In genomic region chr4:184385705-184386141, GRCh38 we compare ENCODE assay signal across 8 cellular contexts.
A peak's percentile ranks its signal among the peaks of the same experiment; 100 is the strongest.
DNase-seq lines count a peak whose midpoint lies in the region; ATAC-seq and TF ChIP-seq lines count a peak whose summit lies in the region.

No MANE protein-coding gene starts in this region.

- H3K4me1 Mint-ChIP-seq in WTC11 (peaks cover 89% of the 10 kb centered on the region), nephron progenitor cell (peaks cover 61% of the 10 kb centered on the region)
- peaks cover 49% of the 10 kb centered on the region for H3K4me1 Mint-ChIP-seq in stimulated activated effector memory CD8-positive, alpha-beta T cell treated with anti-CD3 and anti-CD28 coated beads, Interleukin-12 subunit alpha, Interleukin-12 subunit beta, amount 100 ng/mL, for 72 hours

- POLR2A ChIA-PET in WTC11 (lab: Charles Lee) = no interaction called here

- H3K27me3 Mint-ChIP-seq in WTC11 (ENCODE audit: low read depth) (no peaks in the 10 kb centered on the region), nephron progenitor cell (ENCODE audit: low read depth, poor library complexity) (peaks cover 11% of the 10 kb centered on the region)

- CTCF ChIA-PET in WTC11 (lab: Charles Lee) = interaction anchor here (0.7 to 1.6 kb wide), 3 partner anchors 38 to 122 kb away, joined by 3 to 8 read pairs (median 3); no protein-coding TSS in a partner anchor

- H3K27me3 ChIP-seq in iPS DF 6.9 (ENCODE audit: control insufficient read depth, insufficient read depth, low read length) = no peaks in the 10 kb centered on the region

- peak; percentile 6 for ATAC-seq in WTC11
- ATAC-seq in stimulated activated effector memory CD8-positive, alpha-beta T cell treated with anti-CD3 and anti-CD28 coated beads, Interleukin-12 subunit alpha, Interleukin-12 subunit beta, amount 100 ng/mL, for 72 hours = no peak
- no peak for ATAC-seq in HG03571 (IDR thresholded peaks at IDR 0.05; ENCODE audit: unreplicated experiment)
- ATAC-seq in HG02973 (IDR thresholded peaks at IDR 0.05; ENCODE audit: unreplicated experiment) = no peak

- H3K9me3 Mint-ChIP-seq in WTC11 = no peaks in the 10 kb centered on the region
- H3K9me3 Mint-ChIP-seq in stimulated activated effector memory CD8-positive, alpha-beta T cell treated with anti-CD3 and anti-CD28 coated beads, Interleukin-12 subunit alpha, Interleukin-12 subunit beta, amount 100 ng/mL, for 72 hours = no peaks in the 10 kb centered on the region
- no peaks in the 10 kb centered on the region for H3K9me3 Mint-ChIP-seq in nephron progenitor cell

- H3K36me3 Mint-ChIP-seq in WTC11 = peaks cover 13% of the 10 kb centered on the region
- peaks cover 47% of the 10 kb centered on the region for H3K36me3 Mint-ChIP-seq in stimulated activated effector memory CD8-positive, alpha-beta T cell treated with anti-CD3 and anti-CD28 coated beads, Interleukin-12 subunit alpha, Interleukin-12 subunit beta, amount 100 ng/mL, for 72 hours
- peaks cover 38% of the 10 kb centered on the region for H3K36me3 Mint-ChIP-seq in nephron progenitor cell (ENCODE audit: low read depth)

- no peak overlapping the region for H3K4me3 ChIP-seq in iPS DF 6.9 (ENCODE audit: low read length)

- H3K4me3 Mint-ChIP-seq in WTC11 = 0 out of 2 replicates have a peak overlapping the region, but pooled peaks have one; percentile 32
- no peak overlapping the region for H3K4me3 Mint-ChIP-seq in stimulated activated effector memory CD8-positive, alpha-beta T cell treated with anti-CD3 and anti-CD28 coated beads, Interleukin-12 subunit alpha, Interleukin-12 subunit beta, amount 100 ng/mL, for 72 hours
- no peak overlapping the region for H3K4me3 Mint-ChIP-seq in nephron progenitor cell

- H3K36me3 ChIP-seq in KOPT-K1 (ENCODE audit: insufficient read depth, low read length) (peaks cover 37% of the 10 kb centered on the region), iPS DF 6.9 (ENCODE audit: control insufficient read depth, insufficient read depth, low read length) (no peaks in the 10 kb centered on the region)

- H3K9me3 ChIP-seq in KOPT-K1 (ENCODE audit: insufficient read depth, low read length, poor library complexity, severe bottlenecking) = no peaks in the 10 kb centered on the region
- no peaks in the 10 kb centered on the region for H3K9me3 ChIP-seq in iPS DF 6.9 (ENCODE audit: control insufficient read depth, insufficient read depth, low read length)

- TF ChIP-seq CTCF in WTC11 (IDR thresholded peaks at IDR 0.05) = no peak
- no peak for TF ChIP-seq CTCF in nephron progenitor cell (IDR thresholded peaks at IDR 0.05)

- peaks cover 21% of the 10 kb centered on the region for H3K4me1 ChIP-seq in iPS DF 6.9 (ENCODE audit: control insufficient read depth, insufficient read depth, low read length)

- peak overlapping the region; percentile 87 for H3K27ac ChIP-seq in KOPT-K1 (ENCODE audit: low read depth, low read length, poor library complexity, severe bottlenecking)
- H3K27ac ChIP-seq in iPS DF 6.9 (ENCODE audit: low read length) = peak overlapping the region; percentile 33

- H3K27ac Mint-ChIP-seq in WTC11 (peak overlapping the region; percentile 99), nephron progenitor cell (no peak overlapping the region)
- H3K27ac Mint-ChIP-seq in stimulated activated effector memory CD8-positive, alpha-beta T cell treated with anti-CD3 and anti-CD28 coated beads, Interleukin-12 subunit alpha, Interleukin-12 subunit beta, amount 100 ng/mL, for 72 hours = peak overlapping the region; percentile 67

- WGBS in iPS DF 6.9 (ENCODE audit: insufficient coverage, insufficient read length) = no CpG with 5 or more reads among the region's 6 CpGs

- DNase-seq in WTC11 (ENCODE audit: low spot score) = no peak
- DNase-seq in iPS DF 6.9 (ENCODE audit: low read depth, low spot score) = no peak
- DNase-seq in stimulated activated effector memory CD8-positive, alpha-beta T cell treated with anti-CD3 and anti-CD28 coated beads, Interleukin-12 subunit alpha, Interleukin-12 subunit beta, amount 100 ng/mL, for 72 hours (ENCODE audit: low spot score in 2 of 2) = no peak
- no peak for DNase-seq in nephron progenitor cell
- no peak for DNase-seq in ureter (ENCODE audit: low spot score)

TF ChIP-seq in WTC11, 78 proteins besides CTCF, POLR2A, EP300 and RAD21:
- TF ChIP-seq, protein P1, sequence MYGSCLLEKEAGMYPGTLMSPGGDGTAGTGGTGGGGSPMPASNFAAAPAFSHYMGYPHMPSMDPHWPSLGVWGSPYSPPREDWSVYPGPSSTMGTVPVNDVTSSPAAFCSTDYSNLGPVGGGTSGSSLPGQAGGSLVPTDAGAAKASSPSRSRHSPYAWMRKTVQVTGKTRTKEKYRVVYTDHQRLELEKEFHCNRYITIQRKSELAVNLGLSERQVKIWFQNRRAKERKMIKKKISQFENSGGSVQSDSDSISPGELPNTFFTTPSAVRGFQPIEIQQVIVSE (CRISPR knock-in tag; IDR thresholded peaks at IDR 0.05; ENCODE audit: borderline replicate concordance) = no peak
- TF ChIP-seq ZNF281 (CRISPR knock-in tag; IDR thresholded peaks at IDR 0.05) = no peak
TF ChIP-seq in WTC11: peak in this region for 0.
